In genomic region chrX:55908685-55909212, GRCh38 we compare ENCODE assay signal across 8 cellular contexts.
A peak's percentile ranks its signal among the peaks of the same experiment; 100 is the strongest.
DNase-seq lines count a peak whose midpoint lies in the region; ATAC-seq and TF ChIP-seq lines count a peak whose summit lies in the region.

No MANE protein-coding gene starts in this region.

- TF ChIP-seq POLR2A in GM18526 (IDR thresholded peaks at IDR 0.05; ENCODE audit: extremely low read depth, insufficient read length) (peak; percentile 7), upper lobe of left lung (IDR thresholded peaks at IDR 0.05) (no peak)

- DNase-seq in AG09309 (ENCODE audit: low read depth) = no peak
- peak; percentile 25 for DNase-seq in epithelial cell of esophagus (ENCODE audit: low read depth)
- peak in 1 of 2 donors; percentile 58 for DNase-seq in upper lobe of left lung

- H3K27ac Mint-ChIP-seq in T-helper 1 cell treated with Interleukin-12 subunit alpha and Interleukin-12 subunit beta and Interleukin-4 antibody, amounts not matched to agents 30 μg/mL and 1 μg/mL, for 36 hours = peak overlapping the region; percentile 83

- H3K9me3 ChIP-seq in mononuclear cell (ENCODE audit: low read depth, low read length) = no peaks in the 10 kb centered on the region
- H3K9me3 ChIP-seq in upper lobe of left lung = no peaks in the 10 kb centered on the region

- H3K36me3 ChIP-seq in upper lobe of left lung = no peaks in the 10 kb centered on the region

- no peaks in the 10 kb centered on the region for H3K4me1 ChIP-seq in mononuclear cell (ENCODE audit: insufficient read depth, low read length)
- H3K4me1 ChIP-seq in upper lobe of left lung = no peaks in the 10 kb centered on the region

- H3K4me3 ChIP-seq in AG09309 (ENCODE audit: control insufficient read depth, low read depth, low read length) (peak overlapping the region; percentile 58), epithelial cell of esophagus (ENCODE audit: low read length) (peak overlapping the region; percentile 56), mononuclear cell (ENCODE audit: low read length) (peak overlapping the region; percentile 55), upper lobe of left lung (peak overlapping the region; percentile 33 to 75 (median 62))

- no peaks in the 10 kb centered on the region for H3K9me3 Mint-ChIP-seq in T-helper 1 cell treated with Interleukin-12 subunit alpha and Interleukin-12 subunit beta and Interleukin-4 antibody, amounts not matched to agents 30 μg/mL and 1 μg/mL, for 36 hours

- no peaks in the 10 kb centered on the region for H3K27me3 ChIP-seq in mononuclear cell (ENCODE audit: insufficient read depth, low read length)
- H3K27me3 ChIP-seq in upper lobe of left lung = no peaks in the 10 kb centered on the region

- H3K4me3 Mint-ChIP-seq in T-helper 1 cell treated with Interleukin-12 subunit alpha and Interleukin-12 subunit beta and Interleukin-4 antibody, amounts not matched to agents 30 μg/mL and 1 μg/mL, for 36 hours = peak overlapping the region; percentile 94

- ATAC-seq in HG03135 (IDR thresholded peaks at IDR 0.05; ENCODE audit: unreplicated experiment) (peak; percentile 45), upper lobe of left lung (ENCODE audit: low FRiP score in 2 of 2) (peak; percentile 58 to 63), GM18861 (IDR thresholded peaks at IDR 0.05; ENCODE audit: unreplicated experiment) (no peak)

- H3K4me1 Mint-ChIP-seq in T-helper 1 cell treated with Interleukin-12 subunit alpha and Interleukin-12 subunit beta and Interleukin-4 antibody, amounts not matched to agents 30 μg/mL and 1 μg/mL, for 36 hours (ENCODE audit: low read depth) = peaks cover 20% of the 10 kb centered on the region

- 0 to 25% methylated on average over 6 to 18 of the region's 18 CpGs for WGBS in upper lobe of left lung, 2 donors

- TF ChIP-seq CTCF in AG09309 (IDR thresholded peaks at IDR 0.05; ENCODE audit: control insufficient read depth, insufficient read depth, low read depth, low read length, missing control alignments) (no peak), epithelial cell of esophagus (IDR thresholded peaks at IDR 0.05; ENCODE audit: insufficient read depth, low read depth, low read length, missing control alignments) (no peak), upper lobe of left lung (IDR thresholded peaks at IDR 0.05) (no peak)

- peak overlapping the region; percentile 40 to 81 (median 74) for H3K27ac ChIP-seq in upper lobe of left lung

- no peak for TF ChIP-seq EP300 in upper lobe of left lung (IDR thresholded peaks at IDR 0.05)

- H3K27me3 Mint-ChIP-seq in T-helper 1 cell treated with Interleukin-12 subunit alpha and Interleukin-12 subunit beta and Interleukin-4 antibody, amounts not matched to agents 30 μg/mL and 1 μg/mL, for 36 hours (ENCODE audit: low read depth) = no peaks in the 10 kb centered on the region

- H3K36me3 Mint-ChIP-seq in T-helper 1 cell treated with Interleukin-12 subunit alpha and Interleukin-12 subunit beta and Interleukin-4 antibody, amounts not matched to agents 30 μg/mL and 1 μg/mL, for 36 hours (ENCODE audit: low read depth) = peaks cover 3% of the 10 kb centered on the region
